In the genomic region with DNA sequence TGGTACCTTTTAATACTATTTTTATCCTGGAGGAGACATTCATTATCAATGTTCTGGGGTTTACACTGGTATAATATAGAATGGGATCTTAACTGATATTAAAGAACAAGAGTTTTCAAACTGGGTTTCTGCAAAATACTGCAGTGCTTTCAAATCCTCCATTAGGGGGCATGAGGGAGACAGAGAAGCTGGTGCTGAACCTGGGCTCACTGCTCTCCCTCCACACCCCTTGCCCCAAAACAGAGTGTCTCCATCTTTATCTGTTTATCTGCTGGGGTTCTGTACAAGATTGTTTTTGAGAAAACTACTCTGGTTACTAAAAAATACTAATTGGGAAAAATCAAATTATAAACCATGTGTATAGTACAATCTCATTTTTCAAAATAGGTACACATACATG, we compare ENCODE assay signal across 11 cellular contexts. TPM values are rescaled to one million over a fixed set of nuclear protein-coding genes. Genes with fewer than 3 reads are reported as not detected.
DNase-seq lines count a peak whose midpoint lies in the region; ATAC-seq, FAIRE-seq and TF ChIP-seq lines count a peak whose summit lies in the region.
"Had no signal": no experiment of that assay in that cellular context is flagged by ENCODE, and none has a peak within 500 bp of the region (broad histone marks: within the 10 kb centered on the region; RNA-seq: fewer than 3 reads in every experiment).

No MANE protein-coding gene starts in this region.

- H3K27ac Mint-ChIP-seq in HFFc6: no peak overlapping the region
- H3K27ac Mint-ChIP-seq in astrocyte (ENCODE audit: unreplicated experiment): no peak overlapping the region
- no peak overlapping the region for H3K27ac Mint-ChIP-seq in activated T-cell treated with anti-CD3 and anti-CD28 coated beads, Interleukin-2, amount 50 U/mL, for 72 hours
- H3K27ac Mint-ChIP-seq: activated CD8-positive, alpha-beta T cell treated with anti-CD3 and anti-CD28 coated beads, Interleukin-2, amount 10 ng/mL, durations not matched to agents 7 days and 5 days had no signal

- no peaks in the 10 kb centered on the region for H3K27me3 ChIP-seq in DOHH2 (ENCODE audit: control insufficient read depth, low read length)
- no peaks in the 10 kb centered on the region for H3K27me3 ChIP-seq in astrocyte (ENCODE audit: insufficient read depth, low read length)
- H3K27me3 ChIP-seq in liver (ENCODE audit: control insufficient read depth in 4 of 4, insufficient read depth in 4 of 4, low read length in 3 of 4): peaks cover 0 to 3% (median 0%) of the 10 kb centered on the region in 4 donors
- no peaks in the 10 kb centered on the region for H3K27me3 ChIP-seq in lower lobe of right lung (ENCODE audit: low read depth)
- H3K27me3 ChIP-seq: body of pancreas had no signal

- H3K4me1 Mint-ChIP-seq in HFFc6 (ENCODE audit: low read depth) (no peaks in the 10 kb centered on the region), astrocyte (ENCODE audit: low read depth, unreplicated experiment) (peaks cover 3% of the 10 kb centered on the region)
- no peaks in the 10 kb centered on the region for H3K4me1 Mint-ChIP-seq in activated T-cell treated with anti-CD3 and anti-CD28 coated beads, Interleukin-2, amount 50 U/mL, for 72 hours (ENCODE audit: low read depth)

- ATAC-seq in activated T-cell treated with anti-CD3 and anti-CD28 coated beads, Interleukin-2, amount 50 U/mL, for 72 hours (replicated peaks in 1 of 2): no peak
- no peak for ATAC-seq in GM18861 (IDR thresholded peaks at IDR 0.05; ENCODE audit: unreplicated experiment)
- ATAC-seq in GM18909 (IDR thresholded peaks at IDR 0.05; ENCODE audit: poor library complexity, unreplicated experiment): no peak
- ATAC-seq in lower lobe of right lung: no peak
- ATAC-seq: activated CD8-positive, alpha-beta T cell treated with anti-CD3 and anti-CD28 coated beads, Interleukin-2, amount 10 ng/mL, durations not matched to agents 7 days and 5 days; body of pancreas had no signal

- H3K9me2 ChIP-seq in DOHH2 (replicated peaks; ENCODE audit: control insufficient read depth, low read length): no peaks in the 10 kb centered on the region

- H3K79me2 ChIP-seq in DOHH2 (ENCODE audit: control insufficient read depth, low read length) (peaks cover 90% of the 10 kb centered on the region), astrocyte (ENCODE audit: insufficient read depth, low read length) (no peaks in the 10 kb centered on the region)

- H3K27me3 Mint-ChIP-seq in HFFc6 (ENCODE audit: insufficient read depth): no peaks in the 10 kb centered on the region; the same call in 1 of the 2 replicates
- H3K27me3 Mint-ChIP-seq in astrocyte (ENCODE audit: low read depth, unreplicated experiment): peaks cover 3% of the 10 kb centered on the region
- H3K27me3 Mint-ChIP-seq in activated T-cell treated with anti-CD3 and anti-CD28 coated beads, Interleukin-2, amount 50 U/mL, for 72 hours (ENCODE audit: low read depth): no peaks in the 10 kb centered on the region

- intact Hi-C loops in lower lobe of right lung (cut with DNase I): no loop called here

- peaks cover 39% of the 10 kb centered on the region for H3F3A ChIP-seq in DOHH2 (ENCODE audit: control insufficient read depth, insufficient read depth)

- H3K4me3 ChIP-seq in DOHH2 (ENCODE audit: low read length) (0 out of 2 replicates have a peak overlapping the region, but pooled peaks have one; percentile 58), astrocyte (ENCODE audit: insufficient read depth, low read depth, low read length) (no peak overlapping the region), liver (ENCODE audit: low read depth in 1 of 3, low read length in 3 of 3) (no peak overlapping the region), lower lobe of right lung (no peak overlapping the region)
- H3K4me3 ChIP-seq: body of pancreas had no signal

- no peaks in the 10 kb centered on the region for H3K36me3 Mint-ChIP-seq in HFFc6 (ENCODE audit: low read depth)
- no peaks in the 10 kb centered on the region for H3K36me3 Mint-ChIP-seq in astrocyte (ENCODE audit: low read depth, unreplicated experiment)
- H3K36me3 Mint-ChIP-seq in activated T-cell treated with anti-CD3 and anti-CD28 coated beads, Interleukin-2, amount 50 U/mL, for 72 hours (ENCODE audit: insufficient read depth in 2 of 2): no peaks in the 10 kb centered on the region

- peak overlapping the region; percentile 84 for H3K27ac ChIP-seq in DOHH2 (ENCODE audit: low read depth, low read length)
- H3K27ac ChIP-seq in astrocyte (ENCODE audit: low read depth, low read length): no peak overlapping the region
- H3K27ac ChIP-seq in liver (ENCODE audit: low read depth in 1 of 2, low read length in 2 of 2): no peak overlapping the region
- H3K27ac ChIP-seq in lower lobe of right lung: no peak overlapping the region
- H3K27ac ChIP-seq: body of pancreas had no signal

- H3K9me3 Mint-ChIP-seq in HFFc6 (peaks cover 14% of the 10 kb centered on the region), astrocyte (ENCODE audit: unreplicated experiment) (no peaks in the 10 kb centered on the region)
- no peaks in the 10 kb centered on the region for H3K9me3 Mint-ChIP-seq in activated T-cell treated with anti-CD3 and anti-CD28 coated beads, Interleukin-2, amount 50 U/mL, for 72 hours

- no peak overlapping the region for H3K4me3 Mint-ChIP-seq in HFFc6
- no peak overlapping the region for H3K4me3 Mint-ChIP-seq in astrocyte (ENCODE audit: unreplicated experiment)
- no peak overlapping the region for H3K4me3 Mint-ChIP-seq in activated T-cell treated with anti-CD3 and anti-CD28 coated beads, Interleukin-2, amount 50 U/mL, for 72 hours
- H3K4me3 Mint-ChIP-seq: activated CD8-positive, alpha-beta T cell treated with anti-CD3 and anti-CD28 coated beads, Interleukin-2, amount 10 ng/mL, durations not matched to agents 7 days and 5 days had no signal

- no peak for DNase-seq in HFFc6
- no peak for DNase-seq in astrocyte (ENCODE audit: low read depth)
- no peak for DNase-seq in activated T-cell treated with anti-CD3 and anti-CD28 coated beads, Interleukin-2, amount 50 U/mL, for 72 hours
- no peak for DNase-seq in lower lobe of right lung
- DNase-seq: activated CD8-positive, alpha-beta T cell treated with anti-CD3 and anti-CD28 coated beads, Interleukin-2, amount 10 ng/mL, durations not matched to agents 7 days and 5 days; body of pancreas had no signal

- H2AFZ ChIP-seq in astrocyte (ENCODE audit: low read depth, low read length): no peak overlapping the region

- H3K9me3 ChIP-seq in DOHH2 (ENCODE audit: control insufficient read depth, insufficient read depth, low read length) (no peaks in the 10 kb centered on the region), astrocyte (ENCODE audit: insufficient read depth, low read depth, low read length) (no peaks in the 10 kb centered on the region), liver (ENCODE audit: control insufficient read depth in 4 of 4, low read length in 3 of 4) (no peaks in the 10 kb centered on the region), lower lobe of right lung (no peaks in the 10 kb centered on the region)
- H3K9me3 ChIP-seq: body of pancreas had no signal

- H4K20me1 ChIP-seq in DOHH2 (ENCODE audit: control insufficient read depth, insufficient read depth, low read depth, low read length): no peaks in the 10 kb centered on the region
- H4K20me1 ChIP-seq in astrocyte (ENCODE audit: insufficient read depth, low read length): no peaks in the 10 kb centered on the region

- peak overlapping the region; percentile 81 for H3K4me2 ChIP-seq in DOHH2 (ENCODE audit: low read length)
- no peak overlapping the region for H3K4me2 ChIP-seq in astrocyte (ENCODE audit: low read length)

- TF ChIP-seq RAD21 in liver (IDR thresholded peaks at IDR 0.05): peak; percentile 55 to 61

- H3K4me1 ChIP-seq in DOHH2 (ENCODE audit: control insufficient read depth, low read length): peaks cover 98% of the 10 kb centered on the region
- H3K4me1 ChIP-seq in astrocyte (ENCODE audit: insufficient read depth, low read length): no peaks in the 10 kb centered on the region
- peaks cover 3 to 22% (median 18%) of the 10 kb centered on the region in 4 donors for H3K4me1 ChIP-seq in liver (ENCODE audit: control insufficient read depth in 4 of 4, insufficient read depth in 4 of 4, low read length in 3 of 4)
- no peaks in the 10 kb centered on the region for H3K4me1 ChIP-seq in lower lobe of right lung

- no peak overlapping the region for H3K9ac ChIP-seq in astrocyte (ENCODE audit: low read length)
- no peak overlapping the region for H3K9ac ChIP-seq in liver (ENCODE audit: low read depth in 1 of 2, low read length in 2 of 2)

- TF ChIP-seq CTCF in DOHH2 (IDR thresholded peaks at IDR 0.05; ENCODE audit: low read depth, low read length, poor library complexity, severe bottlenecking): peak; percentile 68
- TF ChIP-seq CTCF in HFFc6 (IDR thresholded peaks at IDR 0.05): peak; percentile 13; the same call in 1 of the 2 replicates
- peak; percentile 31 for TF ChIP-seq CTCF in astrocyte (IDR thresholded peaks at IDR 0.05; ENCODE audit: insufficient read depth, low read depth, low read length)
- TF ChIP-seq CTCF in liver (IDR thresholded peaks at IDR 0.05; ENCODE audit: low read depth, low read length, missing input control): peak; percentile 20
- no peak for TF ChIP-seq CTCF in lower lobe of right lung (IDR thresholded peaks at IDR 0.05)

- no peak for FAIRE-seq in astrocyte (lab: Jason Lieb, UNC)
- FAIRE-seq: H54 had no signal

- H3K36me3 ChIP-seq in DOHH2 (ENCODE audit: control insufficient read depth, low read length) (peaks cover 63% of the 10 kb centered on the region), astrocyte (ENCODE audit: insufficient read depth, low read length) (no peaks in the 10 kb centered on the region), liver (ENCODE audit: control insufficient read depth in 4 of 4, insufficient read depth in 3 of 4, low read depth in 1 of 4, low read length in 3 of 4) (no peaks in the 10 kb centered on the region), lower lobe of right lung (no peaks in the 10 kb centered on the region)

RNA-seq across cellular contexts. Expression of a gene that starts 41.7 kb away (rescaled TPM):
- not detected for total RNA-seq in HFFc6 (2021; fragmentation: NEBNext Ultra II Directional; extraction: Animal tissue kit (Norgen Biotek cat#: 25700))
- total RNA-seq in astrocyte (5.4 and 7.1 TPM in 2 replicates), liver (under 1 TPM; 0.17 to 0.37 TPM), lower lobe of right lung (2.7 TPM)
- polyA plus RNA-seq in liver: under 1 TPM in 1 of 2 donors, not detected in 1; 0.05 TPM
- not detected for total RNA-seq in activated T-cell treated with anti-CD3 and anti-CD28 coated beads, Interleukin-2, amount 50 U/mL, for 72 hours
- total RNA-seq: activated CD8-positive, alpha-beta T cell treated with anti-CD3 and anti-CD28 coated beads, Interleukin-2, amount 10 ng/mL, durations not matched to agents 7 days and 5 days had no signal
